ENCODE assay signal across 8 cellular contexts in genomic region chr13:66994498-66995365, GRCh38.
DNase-seq lines count a peak whose midpoint lies in the region; ATAC-seq, FAIRE-seq and TF ChIP-seq lines count a peak whose summit lies in the region.

No MANE protein-coding gene starts in this region.

- DNase-seq in Right ventricle myocardium superior (no peak), Right ventricle myocardium inferior (ENCODE audit: missing footprints) (no peak), glutamatergic neuron (no peak), urothelium cell line (ENCODE audit: low spot score) (peak; percentile 1), testis (no peak)
- DNase-seq in activated CD8-positive, alpha-beta T cell treated with anti-CD3 and anti-CD28 coated beads for 36 hours: no peak

- no peak for FAIRE-seq in urothelium cell line (lab: Jason Lieb, UNC)

- H3K27ac Mint-ChIP-seq in glutamatergic neuron (ENCODE audit: unreplicated experiment): peak overlapping the region; percentile 72
- H3K27ac Mint-ChIP-seq in activated CD8-positive, alpha-beta T cell treated with anti-CD3 and anti-CD28 coated beads for 36 hours: no peak overlapping the region

- H3K4me3 ChIP-seq in testis: peak overlapping the region in 1 of 2 donors; percentile 21

- no peaks in the 10 kb centered on the region for H3K36me3 Mint-ChIP-seq in glutamatergic neuron (ENCODE audit: unreplicated experiment)
- H3K36me3 Mint-ChIP-seq in activated CD8-positive, alpha-beta T cell treated with anti-CD3 and anti-CD28 coated beads for 36 hours (ENCODE audit: low read depth): no peaks in the 10 kb centered on the region

- POLR2A ChIA-PET in activated CD8-positive, alpha-beta T cell treated with anti-CD3 and anti-CD28 coated beads for 36 hours (lab: Charles Lee): no interaction called here

- peak; percentile 4 for TF ChIP-seq CTCF in glutamatergic neuron (IDR thresholded peaks at IDR 0.05; ENCODE audit: partially characterized antibody, unreplicated experiment)
- no peak for TF ChIP-seq CTCF in testis (IDR thresholded peaks at IDR 0.05)
- no peak for TF ChIP-seq CTCF in activated CD8-positive, alpha-beta T cell treated with anti-CD3 and anti-CD28 coated beads for 36 hours (IDR thresholded peaks at IDR 0.05)

- intact Hi-C loops in Right ventricle myocardium superior (cut with DNase I): no loop called here
- intact Hi-C loops in Right ventricle myocardium inferior (cut with DNase I): no loop called here
- intact Hi-C loops in testis (cut with DNase I; ENCODE audit: low total_unique reads): no loop called here
- intact Hi-C loops in activated CD8-positive, alpha-beta T cell treated with anti-CD3 and anti-CD28 coated beads for 36 hours (cut with micrococcal nuclease): no loop called here

- H3K27me3 Mint-ChIP-seq in glutamatergic neuron (ENCODE audit: unreplicated experiment): no peaks in the 10 kb centered on the region
- H3K27me3 Mint-ChIP-seq in activated CD8-positive, alpha-beta T cell treated with anti-CD3 and anti-CD28 coated beads for 36 hours: no peaks in the 10 kb centered on the region

- CTCF ChIA-PET in activated CD8-positive, alpha-beta T cell treated with anti-CD3 and anti-CD28 coated beads for 36 hours (lab: Charles Lee): no interaction called here

- H3K4me1 Mint-ChIP-seq in glutamatergic neuron (ENCODE audit: low read depth, unreplicated experiment): peaks cover 23% of the 10 kb centered on the region
- H3K4me1 Mint-ChIP-seq in activated CD8-positive, alpha-beta T cell treated with anti-CD3 and anti-CD28 coated beads for 36 hours (ENCODE audit: low read depth): peaks cover 2% of the 10 kb centered on the region

- no peak for TF ChIP-seq POLR2A in testis (IDR thresholded peaks at IDR 0.05)

- ATAC-seq in Right ventricle myocardium superior (ENCODE audit: poor library complexity) (peak; percentile 66), Right ventricle myocardium inferior (no peak), HG03521 (IDR thresholded peaks at IDR 0.05; ENCODE audit: unreplicated experiment) (peak; percentile 25), HG02884 (IDR thresholded peaks at IDR 0.05; ENCODE audit: unreplicated experiment) (no peak)
- no peak for ATAC-seq in activated CD8-positive, alpha-beta T cell treated with anti-CD3 and anti-CD28 coated beads for 36 hours

- no peaks in the 10 kb centered on the region for H3K9me3 Mint-ChIP-seq in glutamatergic neuron (ENCODE audit: unreplicated experiment)
- H3K9me3 Mint-ChIP-seq in activated CD8-positive, alpha-beta T cell treated with anti-CD3 and anti-CD28 coated beads for 36 hours: peaks cover 2% of the 10 kb centered on the region

- H3K36me3 ChIP-seq in testis (ENCODE audit: low read depth, missing control alignments): no peaks in the 10 kb centered on the region

- no peak overlapping the region for H3K4me3 Mint-ChIP-seq in glutamatergic neuron (ENCODE audit: unreplicated experiment)
- no peak overlapping the region for H3K4me3 Mint-ChIP-seq in activated CD8-positive, alpha-beta T cell treated with anti-CD3 and anti-CD28 coated beads for 36 hours

- H3K4me1 ChIP-seq in testis: no peaks in the 10 kb centered on the region

- no peaks in the 10 kb centered on the region for H3K9me3 ChIP-seq in testis

- no peaks in the 10 kb centered on the region for H3K27me3 ChIP-seq in testis

- WGBS in testis, 2 donors: 75 to 80% methylated on average over 13 of the region's 13 CpGs

- H3K27ac ChIP-seq in testis: no peak overlapping the region

Comparison
In these comparisons a context has a peak if more than half of its experiments do, and no peak if none do; other contexts are left out.
1. ATAC-seq: peak in Right ventricle myocardium superior (single experiment) and HG03521 (single experiment); none in Right ventricle myocardium inferior (single experiment), HG02884 (single experiment) and activated CD8-positive, alpha-beta T cell treated with anti-CD3 and anti-CD28 coated beads for 36 hours (single experiment).